In genomic region chr3:10602769-10603768, GRCh38 we compare ENCODE assay signal across 8 cellular contexts.
DNase-seq lines count a peak whose midpoint lies in the region; ATAC-seq lines count a peak whose summit lies in the region.

No MANE protein-coding gene starts in this region.

- H3K36me3 Mint-ChIP-seq in activated naive CD4-positive, alpha-beta T cell treated with anti-CD3 and anti-CD28 coated beads for 36 hours (ENCODE audit: low read depth) = no peaks in the 10 kb centered on the region

- H4K91ac ChIP-seq in trophoblast cell (ENCODE audit: low read depth, low read length) = no peak overlapping the region

- H3K79me1 ChIP-seq in trophoblast cell (ENCODE audit: low read length) = no peaks in the 10 kb centered on the region

- no peak overlapping the region for H2AFZ ChIP-seq in trophoblast cell (ENCODE audit: insufficient read depth, low read length, poor library complexity)

- no peak overlapping the region for H2AK5ac ChIP-seq in trophoblast cell (ENCODE audit: low read length)

- H2BK5ac ChIP-seq in trophoblast cell (ENCODE audit: low read depth, low read length, poor library complexity) = no peak overlapping the region

- H3K14ac ChIP-seq in trophoblast cell (ENCODE audit: low read length) = no peak overlapping the region

- H3K27ac Mint-ChIP-seq in activated naive CD4-positive, alpha-beta T cell treated with anti-CD3 and anti-CD28 coated beads for 36 hours = no peak overlapping the region

- no peaks in the 10 kb centered on the region for H3K4me1 ChIP-seq in trophoblast cell (ENCODE audit: control insufficient read depth in 1 of 2, insufficient read depth in 2 of 2, low read length in 2 of 2)

- H3K79me2 ChIP-seq in trophoblast cell (ENCODE audit: control insufficient read depth, insufficient read depth, low read length, poor library complexity) = no peaks in the 10 kb centered on the region

- H4K8ac ChIP-seq in trophoblast cell (ENCODE audit: low read depth, low read length) = no peak overlapping the region

- DNase-seq in GM19240 (ENCODE audit: insufficient read length, low spot score) (peak; percentile 38), OCI-M1 (lab: John Stamatoyannopoulos, UW) (peak; percentile 17), NCI-H510A (lab: John Stamatoyannopoulos, UW) (no peak), trophoblast cell (no peak)
- peak; percentile 81 for DNase-seq in activated naive CD4-positive, alpha-beta T cell treated with anti-CD3 and anti-CD28 coated beads for 36 hours
- DNase-seq in stimulated activated CD4-positive, alpha-beta T cell treated with anti-CD3 and anti-CD28 coated beads, Interleukin-4, amount 100 ng/mL, for 48 hours (ENCODE audit: low read depth in 2 of 2) = peak; percentile 42 to 51
- DNase-seq in NK-92 treated with Interleukin-12 subunit alpha and Interleukin-12 subunit beta, amount 100 ng/mL, for 24 hours (lab: John Stamatoyannopoulos, UW) = no peak

- H3K23ac ChIP-seq in trophoblast cell (ENCODE audit: low read length) = no peak overlapping the region

- H3K4me1 Mint-ChIP-seq in activated naive CD4-positive, alpha-beta T cell treated with anti-CD3 and anti-CD28 coated beads for 36 hours (ENCODE audit: low read depth) = peaks cover 35% of the 10 kb centered on the region

- H4K12ac ChIP-seq in trophoblast cell (ENCODE audit: low read depth, low read length) = no peak overlapping the region

- H3K4ac ChIP-seq in trophoblast cell (ENCODE audit: low read depth, low read length) = no peak overlapping the region

- H3K18ac ChIP-seq in trophoblast cell (ENCODE audit: low read length) = no peak overlapping the region

- H3K4me2 ChIP-seq in trophoblast cell (ENCODE audit: low read length) = no peak overlapping the region

- H3K9me3 ChIP-seq in trophoblast cell (ENCODE audit: insufficient read depth, low read depth, low read length) = no peaks in the 10 kb centered on the region

- H3K9me3 Mint-ChIP-seq in activated naive CD4-positive, alpha-beta T cell treated with anti-CD3 and anti-CD28 coated beads for 36 hours = no peaks in the 10 kb centered on the region

- no peak overlapping the region for H3K9ac ChIP-seq in trophoblast cell (ENCODE audit: low read length)

- no peak for ATAC-seq in GM21619 (IDR thresholded peaks at IDR 0.05; ENCODE audit: unreplicated experiment)

- no peak overlapping the region for H3K27ac ChIP-seq in trophoblast cell (ENCODE audit: low read depth, low read length)

- no peaks in the 10 kb centered on the region for H3K27me3 ChIP-seq in trophoblast cell (ENCODE audit: insufficient read depth, low read length)

- intact Hi-C loops in activated naive CD4-positive, alpha-beta T cell treated with anti-CD3 and anti-CD28 coated beads for 36 hours (cut with micrococcal nuclease) = loop anchor here (2.0 to 5.0 kb wide), 2 partner anchors 166 to 236 kb away; no protein-coding TSS in a partner anchor

- H3K36me3 ChIP-seq in trophoblast cell (ENCODE audit: control insufficient read depth in 1 of 2, insufficient read depth in 2 of 2, low read length in 2 of 2) = no peaks in the 10 kb centered on the region

- CTCF ChIA-PET in activated naive CD4-positive, alpha-beta T cell treated with anti-CD3 and anti-CD28 coated beads for 36 hours (lab: Charles Lee) = interaction anchor here (1.4 kb wide), 1 partner anchor 9 kb away, joined by 4 read pairs; no protein-coding TSS in a partner anchor

- peaks cover 15% of the 10 kb centered on the region for H3K27me3 Mint-ChIP-seq in activated naive CD4-positive, alpha-beta T cell treated with anti-CD3 and anti-CD28 coated beads for 36 hours (ENCODE audit: low read depth)

- WGBS in trophoblast cell (ENCODE audit: extremely low coverage, insufficient coverage, insufficient read length) = no CpG with 5 or more reads among the region's 15 CpGs

- H2BK12ac ChIP-seq in trophoblast cell (ENCODE audit: low read length) = no peak overlapping the region

- H3K4me3 ChIP-seq in trophoblast cell (ENCODE audit: low read depth, low read length) = no peak overlapping the region

- H3K4me3 Mint-ChIP-seq in activated naive CD4-positive, alpha-beta T cell treated with anti-CD3 and anti-CD28 coated beads for 36 hours = no peak overlapping the region

- no peak overlapping the region for H2BK120ac ChIP-seq in trophoblast cell (ENCODE audit: insufficient read depth, low read length, poor library complexity)

Comparison
In these comparisons a context has a peak if more than half of its experiments do, and no peak if none do; other contexts are left out.
1. DNase-seq: peak in GM19240 (single experiment), OCI-M1 (single experiment), activated naive CD4-positive, alpha-beta T cell treated with anti-CD3 and anti-CD28 coated beads for 36 hours (single experiment) and stimulated activated CD4-positive, alpha-beta T cell treated with anti-CD3 and anti-CD28 coated beads, Interleukin-4, amount 100 ng/mL, for 48 hours (2 of 2); none in NCI-H510A (single experiment), NK-92 treated with Interleukin-12 subunit alpha and Interleukin-12 subunit beta, amount 100 ng/mL, for 24 hours (single experiment) and trophoblast cell (0 of 2).